ENCODE assay signal across 1 cellular context in genomic region chr1:204093756-204094155, GRCh38.
TF ChIP-seq lines count a peak whose summit lies in the region.

No MANE protein-coding gene starts in this region.

TF ChIP-seq in WTC11, 78 proteins besides CTCF, POLR2A, EP300 and RAD21 (continued from another document):
- TF ChIP-seq ZNF281 (CRISPR knock-in tag; IDR thresholded peaks at IDR 0.05) (no peak), RELA (CRISPR knock-in tag; IDR thresholded peaks at IDR 0.05; ENCODE audit: borderline replicate concordance) (no peak)
